Comparison of ENCODE assay signal across 21 cellular contexts in the genomic region with DNA sequence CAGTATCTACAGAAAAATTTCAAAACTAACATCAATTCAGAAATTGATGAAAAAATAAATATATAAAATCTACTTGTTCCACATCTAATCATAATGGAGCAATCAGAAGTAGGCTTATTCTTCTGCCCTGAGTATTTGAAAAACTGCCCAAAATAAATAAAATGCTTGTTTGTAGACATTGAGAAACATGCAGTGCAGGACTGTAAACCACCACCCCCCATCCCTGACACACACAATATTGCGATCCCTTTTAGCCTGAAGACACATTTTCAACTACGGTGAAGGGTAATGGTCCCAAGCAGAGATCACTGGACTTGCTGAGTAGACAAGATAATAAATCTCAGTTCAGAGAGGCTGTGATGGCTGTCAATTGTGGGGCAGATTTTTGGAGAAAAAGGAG.
"Had no signal": no experiment of that assay in that cellular context is flagged by ENCODE, and none has a peak within 500 bp of the region (broad histone marks: within the 10 kb centered on the region; RNA-seq: fewer than 3 reads in every experiment).

No MANE protein-coding gene starts in this region.

- FAIRE-seq: urothelium cell line had no signal

- DNase-seq: stimulated activated CD4-positive, alpha-beta T cell treated with anti-CD3 and anti-CD28 coated beads, Interleukin-2, amount 100 ng/mL, for 48 hours; stimulated activated CD4-positive, alpha-beta T cell treated with anti-CD3 and anti-CD28 coated beads, Interleukin-4, amount 100 ng/mL, for 1 hour; stimulated activated CD4-positive, alpha-beta T cell treated with anti-CD3 and anti-CD28 coated beads, Interleukin-4, amount 100 ng/mL, for 24 hours; stimulated activated CD4-positive, alpha-beta T cell treated with anti-CD3 and anti-CD28 coated beads, Interleukin-4, amount 100 ng/mL, for 4 hours; stimulated activated CD8-positive, alpha-beta memory T cell treated with anti-CD3 and anti-CD28 coated beads, Interleukin-4, amount 100 ng/mL, for 48 hours; stimulated activated naive B cell treated with anti-CD40 and anti-IgM and Interleukin-4, amounts not matched to agents 10 μg/mL and 1 μg/mL and 100 μg/mL, for 72 hours; stimulated activated naive CD4-positive, alpha-beta T cell; stimulated activated naive CD4-positive, alpha-beta T cell treated with Interleukin-2 at 50 U/mL for 16 hours; stimulated activated naive CD8-positive, alpha-beta T cell treated with anti-CD3 and anti-CD28 coated beads, Interleukin-15, amount 100 ng/mL, for 72 hours; stimulated activated naive CD8-positive, alpha-beta T cell treated with anti-CD3 and anti-CD28 coated beads, Interleukin-15, Interleukin-2, amounts not matched to agents 100 U/mL and 50 U/mL, for 24 hours; stomach; substantia nigra; testis; thyroid gland; tibial artery; transverse colon; trophoblast cell; upper lobe of left lung; upper lobe of right lung; uterus had no signal
